In genomic region chr5:77353251-77353650, GRCh38 we compare ENCODE assay signal across 31 cellular contexts.
"Had no signal": no experiment of that assay in that cellular context is flagged by ENCODE, and none has a peak within 500 bp of the region (broad histone marks: within the 10 kb centered on the region; RNA-seq: fewer than 3 reads in every experiment).

No MANE protein-coding gene starts in this region.

- DNase-seq: activated CD4-positive, alpha-beta memory T cell treated with anti-CD3 and anti-CD28 coated beads, Interleukin-2, amount 10 ng/mL, durations not matched to agents 7 days and 5 days; activated CD4-positive, alpha-beta T cell treated with anti-CD3 and anti-CD28 coated beads for 1 hour; activated CD4-positive, alpha-beta T cell treated with anti-CD3 and anti-CD28 coated beads for 48 hours; activated CD4-positive, CD25-positive, alpha-beta regulatory T cell; activated CD8-positive, alpha-beta memory T cell treated with anti-CD3 and anti-CD28 coated beads for 24 hours; activated CD8-positive, alpha-beta memory T cell treated with anti-CD3 and anti-CD28 coated beads, Interleukin-2, amount 10 ng/mL, durations not matched to agents 7 days and 5 days; activated CD8-positive, alpha-beta memory T cell treated with anti-CD3 and anti-CD28 coated beads, Interleukin-2, amount 50 U/mL, for 48 hours; activated effector memory CD4-positive, alpha-beta T cell treated with Interleukin-2 at 50 U/mL for 16 hours; activated naive CD4-positive, alpha-beta T cell treated with anti-CD3 and anti-CD28 coated beads, Interleukin-2, amount 10 ng/mL, durations not matched to agents 7 days and 5 days; activated naive CD8-positive, alpha-beta T cell treated with anti-CD3 and anti-CD28 coated beads, Interleukin-2, amount 50 U/mL, for 24 hours; activated T-cell treated with anti-CD3 and anti-CD28 coated beads, Interleukin-2, amount 50 U/mL, for 48 hours; anterior cingulate cortex; caudate nucleus; cerebellar nuclear complex; Kasumi-1; KG1; MG63; NCI-H1048; NCI-H1105 treated with DMSO at 0.1 percent for 48 hours; NCI-H1694; NCI-H1930; NCI-H2081 treated with DMSO at 0.1 percent for 48 hours; NCI-H345; NCI-H524 treated with DMSO at 0.1 percent for 48 hours; NCI-H748 treated with DMSO at 0.1 percent for 48 hours; SHP77 treated with DMSO at 0.1 percent for 48 hours; SW 1271; T-helper 1 cell; T1000; WERI-Rb-1 had no signal

- ATAC-seq: activated CD8-positive, alpha-beta memory T cell treated with anti-CD3 and anti-CD28 coated beads, Interleukin-2, amount 10 ng/mL, durations not matched to agents 7 days and 5 days; activated naive CD8-positive, alpha-beta T cell treated with anti-CD3 and anti-CD28 coated beads, Interleukin-2, amount 50 U/mL, for 24 hours; Panc1 had no signal
